14 cellular contexts compared by ENCODE assay signal in genomic region chr6:33994198-33995045, GRCh38.
"Had no signal": no experiment of that assay in that cellular context is flagged by ENCODE, and none has a peak within 500 bp of the region (broad histone marks: within the 10 kb centered on the region; RNA-seq: fewer than 3 reads in every experiment).

No MANE protein-coding gene starts in this region.

- H3K36me3 Mint-ChIP-seq: activated naive CD4-positive, alpha-beta T cell treated with anti-CD3 and anti-CD28 coated beads, Interleukin-2, amount 10 ng/mL, durations not matched to agents 7 days and 5 days; brain; memory B cell had no signal

- H3K36me3 ChIP-seq: esophagus muscularis mucosa, left lung had no signal

- H3K4me3 Mint-ChIP-seq: activated naive CD4-positive, alpha-beta T cell treated with anti-CD3 and anti-CD28 coated beads, Interleukin-2, amount 10 ng/mL, durations not matched to agents 7 days and 5 days; activated T-helper 1 cell treated with anti-CD3 and anti-CD28 coated beads, Interleukin-12 subunit alpha, Interleukin-12 subunit beta, Interleukin-2, Interleukin-4 antibody, amounts not matched to agents 30 ng/mL and 10 ng/mL and 1 ng/mL, durations not matched to agents 14 hours and 24 hours and 36 hours; brain; memory B cell; nephron progenitor cell had no signal

- H3K27ac Mint-ChIP-seq: activated naive CD4-positive, alpha-beta T cell treated with anti-CD3 and anti-CD28 coated beads, Interleukin-2, amount 10 ng/mL, durations not matched to agents 7 days and 5 days; activated T-helper 1 cell treated with anti-CD3 and anti-CD28 coated beads, Interleukin-12 subunit alpha, Interleukin-12 subunit beta, Interleukin-2, Interleukin-4 antibody, amounts not matched to agents 30 ng/mL and 10 ng/mL and 1 ng/mL, durations not matched to agents 14 hours and 24 hours and 36 hours; memory B cell; nephron progenitor cell had no signal

- H3K27ac ChIP-seq: dorsolateral prefrontal cortex, esophagus muscularis mucosa, left lung had no signal

- DNase-seq: activated CD4-positive, alpha-beta T cell treated with anti-CD3 and anti-CD28 coated beads for 4 hours; activated naive CD4-positive, alpha-beta T cell treated with anti-CD3 and anti-CD28 coated beads, Interleukin-2, amount 10 ng/mL, durations not matched to agents 7 days and 5 days; amygdala; cerebellar nuclear complex; left lung; nephron progenitor cell; stimulated activated CD4-positive, alpha-beta T cell treated with anti-CD3 and anti-CD28 coated beads, Interleukin-2, amount 100 ng/mL, for 48 hours; stimulated activated naive CD4-positive, alpha-beta T cell treated with Interleukin-2 at 50 U/mL for 16 hours; SW 1271 had no signal

- H3K4me1 ChIP-seq: esophagus muscularis mucosa, left lung had no signal

- H3K4me1 Mint-ChIP-seq: activated naive CD4-positive, alpha-beta T cell treated with anti-CD3 and anti-CD28 coated beads, Interleukin-2, amount 10 ng/mL, durations not matched to agents 7 days and 5 days; memory B cell had no signal

- ATAC-seq: left lung had no signal

- H3K4me3 ChIP-seq: esophagus muscularis mucosa, left lung had no signal
